29 cellular contexts compared by ENCODE assay signal in genomic region chr5:68024426-68024825, GRCh38.
"Had no signal": no experiment of that assay in that cellular context is flagged by ENCODE, and none has a peak within 500 bp of the region (broad histone marks: within the 10 kb centered on the region; RNA-seq: fewer than 3 reads in every experiment).

No MANE protein-coding gene starts in this region.

- FAIRE-seq: urothelium cell line had no signal

- DNase-seq: activated CD4-positive, alpha-beta memory T cell treated with anti-CD3 and anti-CD28 coated beads for 36 hours; activated CD4-positive, alpha-beta T cell treated with anti-CD3 and anti-CD28 coated beads for 48 hours; activated CD8-positive, alpha-beta memory T cell treated with anti-CD3 and anti-CD28 coated beads, Interleukin-2, amount 50 U/mL, for 4 hours; activated gamma-delta T cell; activated naive CD4-positive, alpha-beta T cell treated with anti-CD3 and anti-CD28 coated beads, Interleukin-2, amount 10 ng/mL, durations not matched to agents 7 days and 5 days; activated T-cell treated with anti-CD3 and anti-CD28 coated beads, Interleukin-2, amount 50 U/mL, for 1 hour; amygdala; body of pancreas; cortex of kidney; effector memory CD8-positive, alpha-beta T cell; erythroblast; foreskin fibroblast; heart right ventricle; mesenchymal stem cell; right cardiac atrium; stimulated activated CD4-positive, alpha-beta T cell treated with anti-CD3 and anti-CD28 coated beads, Interleukin-1b, Interleukin-23, amount 100 ng/mL, for 48 hours; stimulated activated CD4-positive, alpha-beta T cell treated with anti-CD3 and anti-CD28 coated beads, Interleukin-4, amount 100 ng/mL, for 4 hours; stimulated activated CD8-positive, alpha-beta memory T cell treated with anti-CD3 and anti-CD28 coated beads, Interleukin-4, amount 100 ng/mL, for 48 hours; stomach; T-helper 1 cell; transverse colon; WERI-Rb-1 had no signal

- H3K4me1 Mint-ChIP-seq: activated naive CD4-positive, alpha-beta T cell treated with anti-CD3 and anti-CD28 coated beads, Interleukin-2, amount 10 ng/mL, durations not matched to agents 7 days and 5 days; stimulated activated memory B cell treated with anti-CD40 and anti-IgM and Interleukin-4, amounts not matched to agents 10 μg/mL and 1 μg/mL and 100 μg/mL, for 72 hours had no signal

- H3K4me3 Mint-ChIP-seq: activated CD4-positive, alpha-beta memory T cell treated with anti-CD3 and anti-CD28 coated beads for 36 hours; activated naive CD4-positive, alpha-beta T cell treated with anti-CD3 and anti-CD28 coated beads, Interleukin-2, amount 10 ng/mL, durations not matched to agents 7 days and 5 days; effector memory CD8-positive, alpha-beta T cell; natural killer cell treated with Interleukin-12 subunit alpha and Interleukin-12 subunit beta and Interleukin-15 and Interleukin-18, amount 100 ng/mL, for 72 hours; stimulated activated memory B cell treated with anti-CD40 and anti-IgM and Interleukin-4, amounts not matched to agents 10 μg/mL and 1 μg/mL and 100 μg/mL, for 72 hours had no signal

- H3K36me3 ChIP-seq: cardiac muscle cell, heart right ventricle, stomach, suprapubic skin, transverse colon, WERI-Rb-1 had no signal

- H3K4me1 ChIP-seq: body of pancreas had no signal

- H3K9me3 ChIP-seq: body of pancreas, stomach, suprapubic skin, transverse colon had no signal

- H3K9me3 Mint-ChIP-seq: activated CD4-positive, alpha-beta memory T cell treated with anti-CD3 and anti-CD28 coated beads for 36 hours; activated naive CD4-positive, alpha-beta T cell treated with anti-CD3 and anti-CD28 coated beads, Interleukin-2, amount 10 ng/mL, durations not matched to agents 7 days and 5 days; effector memory CD8-positive, alpha-beta T cell; natural killer cell treated with Interleukin-12 subunit alpha and Interleukin-12 subunit beta and Interleukin-15 and Interleukin-18, amount 100 ng/mL, for 72 hours; stimulated activated memory B cell treated with anti-CD40 and anti-IgM and Interleukin-4, amounts not matched to agents 10 μg/mL and 1 μg/mL and 100 μg/mL, for 72 hours had no signal

- H3K36me3 Mint-ChIP-seq: activated CD4-positive, alpha-beta memory T cell treated with anti-CD3 and anti-CD28 coated beads for 36 hours; activated naive CD4-positive, alpha-beta T cell treated with anti-CD3 and anti-CD28 coated beads, Interleukin-2, amount 10 ng/mL, durations not matched to agents 7 days and 5 days; natural killer cell treated with Interleukin-12 subunit alpha and Interleukin-12 subunit beta and Interleukin-15 and Interleukin-18, amount 100 ng/mL, for 72 hours; stimulated activated memory B cell treated with anti-CD40 and anti-IgM and Interleukin-4, amounts not matched to agents 10 μg/mL and 1 μg/mL and 100 μg/mL, for 72 hours had no signal

- H3K27ac ChIP-seq: body of pancreas, cardiac muscle cell, heart right ventricle, stomach, suprapubic skin, WERI-Rb-1 had no signal

- ATAC-seq: activated CD4-positive, CD25-positive, alpha-beta regulatory T cell treated with anti-CD3 and anti-CD28 coated beads, Interleukin-2, amount 50 U/mL, for 24 hours; body of pancreas; effector memory CD8-positive, alpha-beta T cell; heart right ventricle; natural killer cell treated with Interleukin-12 subunit alpha and Interleukin-12 subunit beta and Interleukin-15 and Interleukin-18, amount 100 ng/mL, for 72 hours; right cardiac atrium; stimulated activated memory B cell treated with anti-CD40 and anti-IgM and Interleukin-4, amounts not matched to agents 10 μg/mL and 1 μg/mL and 100 μg/mL, for 72 hours had no signal

- H3K27ac Mint-ChIP-seq: activated CD4-positive, alpha-beta memory T cell treated with anti-CD3 and anti-CD28 coated beads for 36 hours; activated naive CD4-positive, alpha-beta T cell treated with anti-CD3 and anti-CD28 coated beads, Interleukin-2, amount 10 ng/mL, durations not matched to agents 7 days and 5 days; effector memory CD8-positive, alpha-beta T cell; natural killer cell treated with Interleukin-12 subunit alpha and Interleukin-12 subunit beta and Interleukin-15 and Interleukin-18, amount 100 ng/mL, for 72 hours; stimulated activated memory B cell treated with anti-CD40 and anti-IgM and Interleukin-4, amounts not matched to agents 10 μg/mL and 1 μg/mL and 100 μg/mL, for 72 hours had no signal

- H3K27me3 ChIP-seq: body of pancreas, cardiac muscle cell, heart right ventricle, stomach, suprapubic skin, transverse colon had no signal

- H3K4me3 ChIP-seq: body of pancreas, cardiac muscle cell, heart right ventricle, skin epidermis, stomach, suprapubic skin, transverse colon had no signal

- H3K27me3 Mint-ChIP-seq: activated naive CD4-positive, alpha-beta T cell treated with anti-CD3 and anti-CD28 coated beads, Interleukin-2, amount 10 ng/mL, durations not matched to agents 7 days and 5 days; effector memory CD8-positive, alpha-beta T cell; stimulated activated memory B cell treated with anti-CD40 and anti-IgM and Interleukin-4, amounts not matched to agents 10 μg/mL and 1 μg/mL and 100 μg/mL, for 72 hours had no signal
